In the genomic region with DNA sequence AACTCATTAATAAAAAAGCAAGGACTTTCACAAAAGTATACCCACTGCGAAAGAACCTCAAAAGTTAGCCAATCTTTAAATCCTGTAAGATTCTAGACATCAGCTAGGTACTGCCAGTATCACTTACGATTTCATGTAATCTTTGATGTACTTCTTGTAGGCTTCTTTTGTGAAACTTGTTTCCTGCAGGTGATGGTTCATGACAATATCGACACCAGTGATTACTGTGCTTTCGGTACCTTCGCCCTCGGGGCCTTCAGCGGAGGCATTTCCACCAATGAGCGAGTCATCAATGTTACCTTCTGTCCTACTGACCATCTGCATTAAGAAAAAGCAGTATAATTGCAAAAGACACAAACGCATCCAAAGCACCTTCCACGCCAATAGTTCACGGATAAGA, we compare ENCODE assay signal across 9 cellular contexts. TPM values are rescaled to one million over a fixed set of nuclear protein-coding genes. Genes with fewer than 3 reads are reported as not detected.
A peak's percentile ranks its signal among the peaks of the same experiment; 100 is the strongest.
DNase-seq lines count a peak whose midpoint lies in the region; FAIRE-seq and TF ChIP-seq lines count a peak whose summit lies in the region.
"Had no signal": no experiment of that assay in that cellular context is flagged by ENCODE, and none has a peak within 500 bp of the region (broad histone marks: within the 10 kb centered on the region; RNA-seq: fewer than 3 reads in every experiment).

No MANE protein-coding gene starts in this region.

- H3K23ac ChIP-seq in H1 (ENCODE audit: insufficient read length) = no peak overlapping the region

- H3K27ac Mint-ChIP-seq in CD14-positive monocyte (peak overlapping the region; percentile 98 to 100 (median 99)), osteocyte (ENCODE audit: unreplicated experiment) (peak overlapping the region; percentile 99)

- intact Hi-C loops in CD14-positive monocyte (cut with micrococcal nuclease) = loop anchor here (5.0 to 10.0 kb wide), 4 partner anchors 32 to 705 kb away; a partner anchor contains a TSS

- no peak overlapping the region for H2BK5ac ChIP-seq in H1 (ENCODE audit: low read depth, low read length)

- no peaks in the 10 kb centered on the region for H3K27me3 ChIP-seq in H1 (replicated peaks in 1 of 4; ENCODE audit: control insufficient read depth in 3 of 4, extremely low read depth in 1 of 4, insufficient read depth in 3 of 4, low read length in 3 of 4)

- H3K27ac ChIP-seq in SK-N-MC = no peak overlapping the region
- H3K27ac ChIP-seq in H1 (ENCODE audit: low read depth, low read length) = peak overlapping the region; percentile 94

- H3K18ac ChIP-seq in H1 (ENCODE audit: extremely low read depth, low read length) = no peak overlapping the region

- no peak overlapping the region for H3K56ac ChIP-seq in H1 (replicated peaks; ENCODE audit: insufficient read length, low read depth, low read length)

- H4K20me1 ChIP-seq in H1 (replicated peaks in 1 of 2; ENCODE audit: control insufficient read depth in 1 of 2, insufficient read depth in 2 of 2, low read length in 2 of 2) = peaks cover 19 to 22% of the 10 kb centered on the region in 2 experiments

- H2BK20ac ChIP-seq in H1 (ENCODE audit: low read length) = no peak overlapping the region

- H3K9ac ChIP-seq in SK-N-MC (ENCODE audit: insufficient read length) (peak overlapping the region; percentile 98), H1 (replicated peaks in 1 of 4; ENCODE audit: extremely low read depth in 1 of 4, low read depth in 3 of 4, low read length in 3 of 4) (peak overlapping the region; percentile 91 to 99 (median 97))

- peak overlapping the region; percentile 98 for H3K4me3 Mint-ChIP-seq in CD14-positive monocyte
- H3K4me3 Mint-ChIP-seq in osteocyte (ENCODE audit: unreplicated experiment) = peak overlapping the region; percentile 97

- no peak for TF ChIP-seq EP300 in H1 (IDR thresholded peaks at IDR 0.05; ENCODE audit: borderline replicate concordance in 1 of 2, low read depth in 2 of 2, low read length in 2 of 2)

- peaks cover 0 to 3% (median 0%) of the 10 kb centered on the region in 3 donors for H3K27me3 Mint-ChIP-seq in CD14-positive monocyte (ENCODE audit: low read depth in 3 of 3)
- no peaks in the 10 kb centered on the region for H3K27me3 Mint-ChIP-seq in osteocyte (ENCODE audit: unreplicated experiment)

- H3K23me2 ChIP-seq in H1 (ENCODE audit: low read depth, low read length) = peaks cover 10% of the 10 kb centered on the region; the same call in 1 of the 2 replicates

- H2AK5ac ChIP-seq in H1 (ENCODE audit: low read depth, low read length) = no peak overlapping the region

- no peak overlapping the region for H2AFZ ChIP-seq in H1 (ENCODE audit: low read length)

- peaks cover 66% of the 10 kb centered on the region for H3K4me1 Mint-ChIP-seq in CD14-positive monocyte
- H3K4me1 Mint-ChIP-seq in osteocyte (ENCODE audit: unreplicated experiment) = peaks cover 63% of the 10 kb centered on the region

- peak overlapping the region; percentile 70 to 79 for H3K4me2 ChIP-seq in H1 (ENCODE audit: insufficient read depth in 1 of 2, low read depth in 2 of 2, low read length in 2 of 2)

- TF ChIP-seq CTCF in CD14-positive monocyte (IDR thresholded peaks at IDR 0.05) = no peak
- TF ChIP-seq CTCF in H1 (IDR thresholded peaks at IDR 0.05; ENCODE audit: control extremely low read depth in 1 of 3, insufficient read depth in 1 of 3, low read depth in 1 of 3, low read length in 3 of 3) = no peak
- TF ChIP-seq CTCF in osteocyte (IDR thresholded peaks at IDR 0.05) = no peak

- H3K36me3 ChIP-seq in SK-N-MC (ENCODE audit: insufficient read depth, low read length) (peaks cover 61% of the 10 kb centered on the region), H1 (ENCODE audit: control insufficient read depth in 2 of 4, insufficient read depth in 4 of 4, low read length in 3 of 4) (peaks cover 41 to 57% (median 48%) of the 10 kb centered on the region in 4 experiments)

- no peak overlapping the region for H2BK12ac ChIP-seq in H1 (ENCODE audit: low read depth, low read length)

- peaks cover 12 to 46% of the 10 kb centered on the region in 2 experiments for H3K79me2 ChIP-seq in H1 (ENCODE audit: control insufficient read depth in 1 of 2, insufficient read depth in 2 of 2, low read length in 2 of 2)

- no peak overlapping the region for H2BK120ac ChIP-seq in H1 (replicated peaks; ENCODE audit: low read depth, low read length)

- H3K9me3 Mint-ChIP-seq in CD14-positive monocyte (peaks cover 0 to 5% (median 0%) of the 10 kb centered on the region in 7 donors), osteocyte (ENCODE audit: unreplicated experiment) (no peaks in the 10 kb centered on the region)

- DNase-seq in CD14-positive monocyte (ENCODE audit: low spot score) = no peak
- no peak for DNase-seq in SK-N-MC (ENCODE audit: low read depth, low spot score)
- DNase-seq in H1 (ENCODE audit: low read depth in 1 of 2, low spot score in 2 of 2) = no peak
- DNase-seq in osteocyte (ENCODE audit: extremely low spot score, unreplicated experiment) = no peak
- DNase-seq in NCI-H2227 (lab: John Stamatoyannopoulos, UW; ENCODE audit: unreplicated experiment) = no peak
- DNase-seq in Ammon's horn (ENCODE audit: low spot score) = no peak
- DNase-seq in HEK293T (ENCODE audit: extremely low spot score) = no peak
- no peak for DNase-seq in SK-N-DZ (ENCODE audit: low spot score)

- H2BK15ac ChIP-seq in H1 (ENCODE audit: low read length) = no peak overlapping the region

- 29% methylated on average over 11 of the region's 11 CpGs; no CpG with 5 or more reads in 1 of the 2 experiments for WGBS in H1 (ENCODE audit: extremely low coverage in 1 of 2, insufficient coverage in 1 of 2, insufficient read length in 1 of 2, insufficient replicate concordance in 2 of 2, low coverage in 1 of 2, low lambda C conversion rate in 2 of 2, missing lambda C conversion rate in 1 of 2), 2 experiments

- TF ChIP-seq POLR2A in H1 (IDR thresholded peaks at IDR 0.05; ENCODE audit: control extremely low read depth in 1 of 2, low read depth in 2 of 2, low read length in 2 of 2) = no peak

- H3K4me3 ChIP-seq in SK-N-MC (peak overlapping the region; percentile 99), H1 (ENCODE audit: extremely low read depth in 1 of 4, insufficient read depth in 2 of 4, low read depth in 3 of 4, low read length in 4 of 4) (peak overlapping the region; percentile 87 to 91 (median 88))

- CTCF ChIA-PET in H1 (lab: Charles Lee; ENCODE audit: partially characterized antibody) = interaction anchor here (2.0 to 2.6 kb wide), 2 partner anchors 10 to 31 kb away, joined by 6 to 13 read pairs; no protein-coding TSS in a partner anchor
- CTCF ChIA-PET in HEK293T (lab: Yijun Ruan, JAX) = interaction anchor here (0.6 kb wide), 2 partner anchors 67 to 111 kb away, joined by 3 read pairs; no protein-coding TSS in a partner anchor

- H3K4ac ChIP-seq in H1 (replicated peaks; ENCODE audit: insufficient read length, low read depth, low read length) = no peak overlapping the region

- H4K91ac ChIP-seq in H1 (replicated peaks; ENCODE audit: insufficient read length, low read length) = no peak overlapping the region

- H3K9me3 ChIP-seq in SK-N-MC (ENCODE audit: low read depth, low read length) = no peaks in the 10 kb centered on the region
- H3K9me3 ChIP-seq in H1 (ENCODE audit: insufficient read depth in 2 of 2, low read depth in 1 of 2, low read length in 1 of 2) = no peaks in the 10 kb centered on the region

- H3K36me3 Mint-ChIP-seq in CD14-positive monocyte (peaks cover 57 to 62% of the 10 kb centered on the region in 2 donors), osteocyte (ENCODE audit: unreplicated experiment) (peaks cover 58% of the 10 kb centered on the region)

- no peak overlapping the region for H4K8ac ChIP-seq in H1 (ENCODE audit: extremely low read depth, insufficient read depth, low read length)

- POLR2A ChIA-PET in H1 (lab: Charles Lee; ENCODE audit: partially characterized antibody) = interaction anchor here (0.5 to 16.2 kb wide), 34 partner anchors 9 to 421 kb away, joined by 3 to 319 read pairs (median 5); a partner anchor contains a TSS
- POLR2A ChIA-PET in HEK293T (lab: Yijun Ruan, JAX) = interaction anchor here (0.6 to 2.6 kb wide), 3 partner anchors 9 to 56 kb away, joined by 4 to 9 read pairs (median 5); no protein-coding TSS in a partner anchor

- H4K5ac ChIP-seq in H1 (ENCODE audit: insufficient read length, low read depth, low read length) = no peak overlapping the region

- no peak for TF ChIP-seq RAD21 in H1 (IDR thresholded peaks at IDR 0.05 in 1 of 2, conservative IDR thresholded peaks at IDR 0.05 in 1 of 2; ENCODE audit: low read depth in 2 of 2, low read length in 2 of 2)

- no peak overlapping the region for H3K14ac ChIP-seq in H1 (ENCODE audit: insufficient read length)

- 0 out of 2 replicates have a peak, but pooled peaks cover 7% of the 10 kb centered on the region for H3K79me1 ChIP-seq in H1 (ENCODE audit: low read depth, low read length)

- H3K4me1 ChIP-seq in H1 (replicated peaks in 1 of 4; ENCODE audit: control insufficient read depth in 3 of 4, insufficient read depth in 4 of 4, low read length in 3 of 4) = peaks cover 0 to 4% (median 2%) of the 10 kb centered on the region in 4 experiments; a peak in 5 of 7 replicates

- no peak for FAIRE-seq in H1 (lab: Jason Lieb, UNC)
- FAIRE-seq: colon had no signal

TF ChIP-seq in H1, 55 proteins besides CTCF, POLR2A, EP300 and RAD21:
- TF ChIP-seq SP1 (IDR thresholded peaks at IDR 0.05; ENCODE audit: low read depth, low read length) (peak; percentile 14; the same call in 1 of the 2 replicates), KDM4A (IDR thresholded peaks at IDR 0.05; ENCODE audit: low read depth, low read length, severe bottlenecking) (no peak)

TF ChIP-seq in HEK293T, 16 proteins besides CTCF, POLR2A, EP300 and RAD21:
- no peak for TF ChIP-seq CTBP1 (IDR thresholded peaks at IDR 0.05; ENCODE audit: borderline replicate concordance)
TF ChIP-seq in HEK293T: peak in this region for 0.

RNA-seq across cellular contexts. Expression of a gene that starts 1.1 kb away (rescaled TPM):
- polyA plus RNA-seq in CD14-positive monocyte (1,000 to 10,000 TPM; 2,102 to 2,493 TPM), H1 (2011; rRNA removed) (1,570 and 2,245 TPM in 2 replicates)
- 2,279 and 2,327 TPM in 2 replicates for total RNA-seq in H1 (2021; fragmentation: NEBNext Ultra II Directional; extraction: Animal tissue kit (Norgen Biotek cat#: 25700))
- polyA plus RNA-seq in H1 (2011; cell fraction: cytosol; rRNA removed) = 3,127 TPM
- polyA plus RNA-seq in H1 (2011; cell fraction: nucleus; rRNA removed) = 656 TPM
- 2,057 to 3,095 TPM (median 2,368 TPM) in 4 replicates for polyA plus RNA-seq in H1 (2012, experiment 1 of 2)
- polyA plus RNA-seq in H1 (2012, experiment 2 of 2) = 1,830 TPM
- polyA plus RNA-seq in H1 (2013, experiment 1 of 2) = 2,071 TPM
- polyA plus RNA-seq in H1 (2013, experiment 2 of 2) = 2,093 TPM
- polyA minus RNA-seq in H1 (2011; rRNA and poly(A)+ RNA removed) = 622 and 832 TPM in 2 replicates
- 706 TPM for polyA minus RNA-seq in H1 (2011; cell fraction: cytosol; rRNA and poly(A)+ RNA removed)
- polyA minus RNA-seq in H1 (2011; cell fraction: nucleus; rRNA and poly(A)+ RNA removed) = 799 TPM
- total RNA-seq in osteocyte = 3,315 and 3,393 TPM in 2 replicates
- polyA plus RNA-seq in SK-N-DZ (2014; cell fraction: cytosol; rRNA removed) = 2,440 and 2,961 TPM in 2 replicates
- 1,300 and 1,726 TPM in 2 replicates for polyA plus RNA-seq in SK-N-DZ (2014; cell fraction: nucleus; rRNA removed)
